ENCODE assay signal across 8 cellular contexts in genomic region chr4:15779336-15779735, GRCh38. TPM values are rescaled to one million over a fixed set of nuclear protein-coding genes. Genes with fewer than 3 reads are reported as not detected.
DNase-seq lines count a peak whose midpoint lies in the region; ATAC-seq and TF ChIP-seq lines count a peak whose summit lies in the region.

No MANE protein-coding gene starts in this region.

- intact Hi-C loops in activated CD4-positive, alpha-beta T cell treated with anti-CD3 and anti-CD28 coated beads, Interleukin-2, amount 10 ng/mL, durations not matched to agents 24 days and 14 days (cut with micrococcal nuclease): loop anchor here (1.0 to 10.0 kb wide), 11 partner anchors 8 to 1555 kb away; partner anchors contain the start of genes CPEB2, FAM200B, FBXL5 and TAPT1

- ATAC-seq in left lobe of liver (peak; percentile 84), HG02885 (IDR thresholded peaks at IDR 0.05; ENCODE audit: poor library complexity, unreplicated experiment) (no peak), GM18867 (IDR thresholded peaks at IDR 0.05; ENCODE audit: unreplicated experiment) (no peak)
- ATAC-seq in stimulated activated memory B cell treated with anti-CD40 and anti-IgM and Interleukin-4, amounts not matched to agents 10 μg/mL and 1 μg/mL and 100 μg/mL, for 72 hours: no peak

- H3K4me3 Mint-ChIP-seq in activated CD4-positive, alpha-beta T cell treated with anti-CD3 and anti-CD28 coated beads, Interleukin-2, amount 10 ng/mL, durations not matched to agents 24 days and 14 days: peak overlapping the region; percentile 94
- H3K4me3 Mint-ChIP-seq in stimulated activated memory B cell treated with anti-CD40 and anti-IgM and Interleukin-4, amounts not matched to agents 10 μg/mL and 1 μg/mL and 100 μg/mL, for 72 hours: peak overlapping the region; percentile 82

- peak overlapping the region; percentile 68 for H3K9ac ChIP-seq in NT2/D1 (ENCODE audit: insufficient read length, low read depth)

- peaks cover 2% of the 10 kb centered on the region for H3K4me1 ChIP-seq in NT2/D1 (ENCODE audit: insufficient read depth, insufficient read length)

- H3K9me3 Mint-ChIP-seq in activated CD4-positive, alpha-beta T cell treated with anti-CD3 and anti-CD28 coated beads, Interleukin-2, amount 10 ng/mL, durations not matched to agents 24 days and 14 days: no peaks in the 10 kb centered on the region
- H3K9me3 Mint-ChIP-seq in stimulated activated memory B cell treated with anti-CD40 and anti-IgM and Interleukin-4, amounts not matched to agents 10 μg/mL and 1 μg/mL and 100 μg/mL, for 72 hours: no peaks in the 10 kb centered on the region

- no peak for TF ChIP-seq CTCF in coronary artery (IDR thresholded peaks at IDR 0.05)

- H3K9me3 ChIP-seq in NT2/D1 (ENCODE audit: insufficient read depth, low read length): no peaks in the 10 kb centered on the region

- peak; percentile 75 for DNase-seq in activated CD4-positive, alpha-beta T cell treated with anti-CD3 and anti-CD28 coated beads, Interleukin-2, amount 10 ng/mL, durations not matched to agents 24 days and 14 days
- DNase-seq in activated CD4-positive, alpha-beta T cell treated with anti-CD3 and anti-CD28 coated beads for 48 hours: no peak
- DNase-seq in NT2/D1 (ENCODE audit: low read depth, low spot score) (peak; percentile 36), coronary artery (ENCODE audit: low spot score) (no peak), left lobe of liver (ENCODE audit: low spot score) (peak; percentile 72)

- H3K27me3 Mint-ChIP-seq in activated CD4-positive, alpha-beta T cell treated with anti-CD3 and anti-CD28 coated beads, Interleukin-2, amount 10 ng/mL, durations not matched to agents 24 days and 14 days: no peaks in the 10 kb centered on the region
- peaks cover 31% of the 10 kb centered on the region for H3K27me3 Mint-ChIP-seq in stimulated activated memory B cell treated with anti-CD40 and anti-IgM and Interleukin-4, amounts not matched to agents 10 μg/mL and 1 μg/mL and 100 μg/mL, for 72 hours

- H3K36me3 Mint-ChIP-seq in activated CD4-positive, alpha-beta T cell treated with anti-CD3 and anti-CD28 coated beads, Interleukin-2, amount 10 ng/mL, durations not matched to agents 24 days and 14 days (ENCODE audit: low read depth): peaks cover 53% of the 10 kb centered on the region
- no peaks in the 10 kb centered on the region for H3K36me3 Mint-ChIP-seq in stimulated activated memory B cell treated with anti-CD40 and anti-IgM and Interleukin-4, amounts not matched to agents 10 μg/mL and 1 μg/mL and 100 μg/mL, for 72 hours

- peaks cover 63% of the 10 kb centered on the region for H3K27me3 ChIP-seq in NT2/D1 (ENCODE audit: insufficient read depth, insufficient read length)

- H3K4me1 Mint-ChIP-seq in activated CD4-positive, alpha-beta T cell treated with anti-CD3 and anti-CD28 coated beads, Interleukin-2, amount 10 ng/mL, durations not matched to agents 24 days and 14 days: peaks cover 69% of the 10 kb centered on the region
- H3K4me1 Mint-ChIP-seq in stimulated activated memory B cell treated with anti-CD40 and anti-IgM and Interleukin-4, amounts not matched to agents 10 μg/mL and 1 μg/mL and 100 μg/mL, for 72 hours: peaks cover 47% of the 10 kb centered on the region

- H3K4me3 ChIP-seq in NT2/D1 (ENCODE audit: insufficient read length, low read depth) (peak overlapping the region; percentile 65), coronary artery (peak overlapping the region; percentile 76)

- peak overlapping the region; percentile 91 for H3K27ac Mint-ChIP-seq in activated CD4-positive, alpha-beta T cell treated with anti-CD3 and anti-CD28 coated beads, Interleukin-2, amount 10 ng/mL, durations not matched to agents 24 days and 14 days
- no peak overlapping the region for H3K27ac Mint-ChIP-seq in stimulated activated memory B cell treated with anti-CD40 and anti-IgM and Interleukin-4, amounts not matched to agents 10 μg/mL and 1 μg/mL and 100 μg/mL, for 72 hours

- H3K36me3 ChIP-seq in NT2/D1 (ENCODE audit: insufficient read depth, insufficient read length, low read length): no peaks in the 10 kb centered on the region

- H3K27ac ChIP-seq in coronary artery: no peak overlapping the region

RNA-seq across cellular contexts. Expression of gene CD38, which starts 1.2 kb away (rescaled TPM):
- 89.6 and 103 TPM in 2 replicates for total RNA-seq in activated CD4-positive, alpha-beta T cell treated with anti-CD3 and anti-CD28 coated beads, Interleukin-2, amount 10 ng/mL, durations not matched to agents 24 days and 14 days
- total RNA-seq in left lobe of liver: 4.6 TPM

Comparison
In these comparisons a context has a peak if more than half of its experiments do, and no peak if none do; other contexts are left out.
1. DNase-seq: peak in activated CD4-positive, alpha-beta T cell treated with anti-CD3 and anti-CD28 coated beads, Interleukin-2, amount 10 ng/mL, durations not matched to agents 24 days and 14 days (single experiment), NT2/D1 (single experiment) and left lobe of liver (single experiment); none in activated CD4-positive, alpha-beta T cell treated with anti-CD3 and anti-CD28 coated beads for 48 hours (single experiment) and coronary artery (single experiment).
2. RNA of gene CD38, which starts 1.2 kb away (total RNA-seq): 89.6 to 103 TPM in activated CD4-positive, alpha-beta T cell treated with anti-CD3 and anti-CD28 coated beads, Interleukin-2, amount 10 ng/mL, durations not matched to agents 24 days and 14 days; 4.6 TPM in left lobe of liver (single experiment); every median in the first group is over 10 times any median in the second.